Comparison of ENCODE assay signal across 8 cellular contexts in the genomic region with DNA sequence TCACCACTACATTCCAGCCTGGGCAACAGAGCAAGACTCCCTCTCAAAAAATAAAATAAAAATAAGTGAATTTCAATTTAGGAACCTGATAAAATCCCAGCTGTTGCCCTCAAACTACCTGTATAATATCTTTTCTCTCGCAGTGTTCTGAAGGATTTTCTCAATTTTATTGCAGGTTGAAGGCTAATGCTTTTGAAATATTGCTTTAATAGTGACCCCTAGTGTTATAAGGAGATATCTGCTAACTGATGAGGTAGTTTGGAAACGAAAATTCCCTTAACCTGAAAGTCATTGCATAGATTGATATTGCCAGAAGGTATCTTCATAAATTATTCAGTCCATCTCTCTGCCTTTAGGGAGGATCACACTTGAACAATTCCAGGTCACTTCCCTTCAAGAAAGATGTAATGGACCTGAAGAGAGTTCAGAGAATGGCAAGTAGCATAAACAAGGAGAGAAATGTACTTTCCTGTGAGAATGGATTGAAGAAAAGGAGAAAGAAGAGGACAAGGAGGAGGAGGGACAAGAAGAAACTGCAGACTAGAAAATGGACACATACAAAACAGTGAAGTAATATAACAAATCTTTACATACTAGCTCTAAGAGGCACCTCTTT. TPM values are rescaled to one million over a fixed set of nuclear protein-coding genes. Genes with fewer than 3 reads are reported as not detected.
DNase-seq lines count a peak whose midpoint lies in the region; ATAC-seq and TF ChIP-seq lines count a peak whose summit lies in the region.

No MANE protein-coding gene starts in this region.

- no peak overlapping the region for H3K9ac ChIP-seq in H9 (ENCODE audit: extremely low read depth, insufficient read length, low read length)

- no peak overlapping the region for H3K4ac ChIP-seq in H9 (ENCODE audit: low read depth, low read length)

- H2BK20ac ChIP-seq in H9 (ENCODE audit: low read depth, low read length, poor library complexity, severe bottlenecking) = no peak overlapping the region

- no peaks in the 10 kb centered on the region for H3K9me2 ChIP-seq in PC-9 (ENCODE audit: insufficient read depth)

- intact Hi-C loops in PC-9 (cut with micrococcal nuclease; ENCODE audit: unreplicated experiment) (loop anchor here (1.0 to 10.0 kb wide), 4 partner anchors 93 to 331 kb away; no protein-coding TSS in a partner anchor), esophagus squamous epithelium (cut with DNase I) (loop anchor here (10.0 kb wide), 1 partner anchor 71 kb away; no protein-coding TSS in a partner anchor), psoas muscle (cut with DNase I) (loop anchor here (1.0 to 10.0 kb wide), 4 partner anchors 101 to 328 kb away; no protein-coding TSS in a partner anchor)

- H4K20me1 ChIP-seq in H9 (ENCODE audit: control insufficient read depth, insufficient read depth, insufficient read length) = no peaks in the 10 kb centered on the region
- no peaks in the 10 kb centered on the region for H4K20me1 ChIP-seq in PC-9 (ENCODE audit: insufficient read depth)

- no peak overlapping the region for H3K56ac ChIP-seq in H9 (ENCODE audit: insufficient read length, low read depth, low read length)

- H3K4me3 ChIP-seq in PC-9 = no peak overlapping the region
- no peak overlapping the region for H3K4me3 ChIP-seq in esophagus squamous epithelium
- no peak overlapping the region for H3K4me3 ChIP-seq in psoas muscle
- H3K4me3 ChIP-seq in H7 (ENCODE audit: insufficient read depth, low read depth, low read length) = no peak overlapping the region

- H2BK5ac ChIP-seq in H9 (ENCODE audit: insufficient read length, low read length) = no peak overlapping the region

- peak in 2 of 4 donors; percentile 58 to 74 for ATAC-seq in psoas muscle
- ATAC-seq in HG03520 (IDR thresholded peaks at IDR 0.05; ENCODE audit: unreplicated experiment) = no peak

- H3F3A ChIP-seq in PC-9 (ENCODE audit: insufficient read depth, low read depth) = no peaks in the 10 kb centered on the region

- H3K79me2 ChIP-seq in H9 (ENCODE audit: insufficient read depth, low read length) (no peaks in the 10 kb centered on the region), PC-9 (ENCODE audit: low read depth) (no peaks in the 10 kb centered on the region)

- H2BK15ac ChIP-seq in H9 (ENCODE audit: low read depth, low read length) = no peak overlapping the region

- peaks cover 21 to 24% of the 10 kb centered on the region in 2 experiments for H3K4me1 Mint-ChIP-seq in H9

- POLR2A ChIA-PET in PC-9 (lab: Charles Lee; ENCODE audit: unreplicated experiment) = no interaction called here

- DNase-seq in COLO829 (ENCODE audit: low spot score) = peak; percentile 59
- no peak for DNase-seq in H9
- DNase-seq in PC-9 = no peak
- no peak for DNase-seq in esophagus squamous epithelium (lab: John Stamatoyannopoulos, UW)
- DNase-seq in psoas muscle = no peak
- DNase-seq in H7 = no peak
- DNase-seq in 8988T = no peak

- H2AFZ ChIP-seq in H9 (ENCODE audit: low read length) = no peak overlapping the region
- H2AFZ ChIP-seq in PC-9 = no peak overlapping the region

- TF ChIP-seq CTCF in H9 (conservative IDR thresholded peaks at IDR 0.05) = peak; percentile 79
- TF ChIP-seq CTCF in PC-9 (conservative IDR thresholded peaks at IDR 0.05) = peak; percentile 72
- peak; percentile 46 to 81 (median 62) for TF ChIP-seq CTCF in esophagus squamous epithelium (IDR thresholded peaks at IDR 0.05)
- peak; percentile 60 for TF ChIP-seq CTCF in psoas muscle (IDR thresholded peaks at IDR 0.05)

- BruUV-seq in PC-9 (replicated peaks; lab: Mats Ljungman, UMichigan) = no TSS peak

- no peaks in the 10 kb centered on the region for H3K27me3 Mint-ChIP-seq in H9 (ENCODE audit: low read depth)

- H3K27me3 ChIP-seq in H9 (ENCODE audit: insufficient read depth, low read length) (no peaks in the 10 kb centered on the region), PC-9 (ENCODE audit: insufficient read depth, low read depth) (no peaks in the 10 kb centered on the region), esophagus squamous epithelium (no peaks in the 10 kb centered on the region), psoas muscle (ENCODE audit: insufficient read depth in 3 of 3, low read length in 2 of 3) (no peaks in the 10 kb centered on the region), H7 (ENCODE audit: control insufficient read depth, insufficient read depth, low read length) (no peaks in the 10 kb centered on the region)

- no peaks in the 10 kb centered on the region for H3K23me2 ChIP-seq in H9 (ENCODE audit: insufficient read length, low read depth, low read length, poor library complexity, severe bottlenecking)

- H3K14ac ChIP-seq in H9 (ENCODE audit: insufficient read depth, low read length) = no peak overlapping the region

- H3K18ac ChIP-seq in H9 (ENCODE audit: insufficient read length, low read depth, low read length) = no peak overlapping the region

- no peaks in the 10 kb centered on the region for H3K36me3 Mint-ChIP-seq in H9 (ENCODE audit: insufficient read depth in 1 of 3, low read depth in 3 of 3)

- H3K9me3 ChIP-seq in H9 (ENCODE audit: control insufficient read depth, low read depth, low read length) (no peaks in the 10 kb centered on the region), PC-9 (ENCODE audit: insufficient read depth, low read depth) (no peaks in the 10 kb centered on the region), esophagus squamous epithelium (no peaks in the 10 kb centered on the region), psoas muscle (no peaks in the 10 kb centered on the region)

- H3K4me2 ChIP-seq in H9 (ENCODE audit: insufficient read depth, insufficient read length, low read length) (no peak overlapping the region), PC-9 (no peak overlapping the region)

- H3K36me3 ChIP-seq in PC-9 (ENCODE audit: low read depth) (no peaks in the 10 kb centered on the region), esophagus squamous epithelium (no peaks in the 10 kb centered on the region), psoas muscle (ENCODE audit: insufficient read depth in 1 of 2, low read depth in 1 of 2) (no peaks in the 10 kb centered on the region), H7 (replicated peaks; ENCODE audit: control insufficient read depth, insufficient read depth, low read length) (no peaks in the 10 kb centered on the region)

- H2AK5ac ChIP-seq in H9 (ENCODE audit: insufficient read length, low read length) = no peak overlapping the region

- no peak overlapping the region for H2BK12ac ChIP-seq in H9 (ENCODE audit: insufficient read length, low read depth, low read length)

- TF ChIP-seq POLR2A in esophagus squamous epithelium (IDR thresholded peaks at IDR 0.05) = no peak

- no peak overlapping the region for H4K8ac ChIP-seq in H9 (replicated peaks; ENCODE audit: insufficient read length, low read depth, low read length)

- no peak overlapping the region for H2BK120ac ChIP-seq in H9 (ENCODE audit: low read depth, low read length, poor library complexity, severe bottlenecking)

- no peak overlapping the region; a peak in 1 of 7 replicates for H3K27ac Mint-ChIP-seq in H9

- WGBS in H9 (ENCODE audit: extremely low coverage, insufficient read length, low lambda C conversion rate) = no CpG with 5 or more reads among the region's 2 CpGs
- 5 to 14% methylated on average over 2 of the region's 2 CpGs for WGBS in esophagus squamous epithelium, 2 donors
- 7 to 11% (median 10%) methylated on average over 2 of the region's 2 CpGs for WGBS in psoas muscle, 3 donors

- CTCF ChIA-PET in PC-9 (lab: Charles Lee) = no interaction called here

- H3T11ph ChIP-seq in H9 (ENCODE audit: low read length) = no peak overlapping the region

- H3K79me1 ChIP-seq in H9 (ENCODE audit: insufficient read depth, low read depth, low read length, poor library complexity, severe bottlenecking) = no peaks in the 10 kb centered on the region

- H3K27ac ChIP-seq in H9 (ENCODE audit: insufficient read length, low read depth, low read length) (no peak overlapping the region), PC-9 (no peak overlapping the region), esophagus squamous epithelium (peak overlapping the region in 2 of 4 donors; percentile 12 to 31), psoas muscle (no peak overlapping the region)

- H3K4me1 ChIP-seq in H9 (ENCODE audit: insufficient read depth, low read length) (no peaks in the 10 kb centered on the region), PC-9 (replicated peaks; ENCODE audit: insufficient read depth) (no peaks in the 10 kb centered on the region), esophagus squamous epithelium (peaks cover 0 to 12% (median 0%) of the 10 kb centered on the region in 3 donors), psoas muscle (no peaks in the 10 kb centered on the region)

- H3K23ac ChIP-seq in H9 (ENCODE audit: insufficient read length, low read depth, low read length) = no peak overlapping the region

- H3K4me3 Mint-ChIP-seq in H9 = no peak overlapping the region

- H4K91ac ChIP-seq in H9 (ENCODE audit: insufficient read length, low read depth, low read length) = no peak overlapping the region

- no peak overlapping the region for H4K5ac ChIP-seq in H9 (ENCODE audit: insufficient read length, low read depth, low read length)

- no peaks in the 10 kb centered on the region for H3K9me3 Mint-ChIP-seq in H9

RNA-seq across cellular contexts. Expression of a gene that starts 44.1 kb away (rescaled TPM):
- total RNA-seq in H9 (2021) (2.0 TPM in 2 replicates), PC-9 (2021) (0.35 and 0.70 TPM in 2 replicates), esophagus squamous epithelium (under 1 TPM in 3 of 4 donors, not detected in 1; 0.19 to 0.38 (median 0.22) TPM), psoas muscle (under 1 TPM in 3 of 4 donors, not detected in 1; 0.12 to 0.36 (median 0.13) TPM)
- under 1 TPM; 0.03 to 0.56 (median 0.12) TPM for polyA plus RNA-seq in psoas muscle
- 0.73 and 1.8 TPM in 2 replicates for total RNA-seq in H7 (2014; rRNA removed; shearing (Covaris generic))

RNA-seq across cellular contexts. Expression of a gene that starts 44.3 kb away (rescaled TPM):
- total RNA-seq in H9 (2021) (29.3 and 30.8 TPM in 2 replicates), PC-9 (2021) (37.4 and 38.4 TPM in 2 replicates), esophagus squamous epithelium (10 to 100 TPM; 21.7 to 34.3 (median 28.0) TPM), psoas muscle (10 to 100 TPM in 3 of 4 donors, 1 to 10 TPM in 1; 8.1 to 15.7 (median 12.4) TPM)
- polyA plus RNA-seq in psoas muscle = 10 to 100 TPM in 2 of 3 donors, 1 to 10 TPM in 1; 6.8 to 12.9 (median 12.2) TPM
- 30.5 and 40.0 TPM in 2 replicates for total RNA-seq in H7 (2014; rRNA removed; shearing (Covaris generic))

RNA-seq across cellular contexts. Expression of a gene that starts 55.6 kb away (rescaled TPM):
- total RNA-seq in H9 (2021) (0.77 and 1.7 TPM in 2 replicates), PC-9 (2021) (19.7 and 34.5 TPM in 2 replicates), esophagus squamous epithelium (10 to 100 TPM; 41.2 to 83.1 (median 60.5) TPM), psoas muscle (under 1 TPM; 0.40 to 0.98 (median 0.67) TPM)
- polyA plus RNA-seq in psoas muscle = under 1 TPM; 0.06 to 0.14 (median 0.10) TPM
- total RNA-seq in H7 (2014; rRNA removed; shearing (Covaris generic)) = 0.31 and 1.4 TPM in 2 replicates
